11 cellular contexts compared by ENCODE assay signal in genomic region chr12:1575287-1575798, GRCh38. TPM values are rescaled to one million over a fixed set of nuclear protein-coding genes. Genes with fewer than 3 reads are reported as not detected.
DNase-seq lines count a peak whose midpoint lies in the region; TF ChIP-seq lines count a peak whose summit lies in the region.
"Had no signal": no experiment of that assay in that cellular context is flagged by ENCODE, and none has a peak within 500 bp of the region (broad histone marks: within the 10 kb centered on the region; RNA-seq: fewer than 3 reads in every experiment).

No MANE protein-coding gene starts in this region.

- no peak overlapping the region for H2AFZ ChIP-seq in osteoblast (ENCODE audit: low read length)

- peak overlapping the region; percentile 75 for H3K4me2 ChIP-seq in osteoblast (ENCODE audit: insufficient read depth, low read length)

- peaks cover 61% of the 10 kb centered on the region for H4K20me1 ChIP-seq in osteoblast (ENCODE audit: insufficient read depth, low read length)

- H3K4me3 ChIP-seq in SJCRH30: peak overlapping the region; percentile 21
- H3K4me3 ChIP-seq in fibroblast of mammary gland (ENCODE audit: control insufficient read depth, low read depth, low read length): no peak overlapping the region
- H3K4me3 ChIP-seq in osteoblast (ENCODE audit: insufficient read depth, low read length): peak overlapping the region; percentile 25
- H3K4me3 ChIP-seq in HAP-1: no peak overlapping the region
- H3K4me3 ChIP-seq: SJSA1 had no signal

- no peaks in the 10 kb centered on the region for H3K27me3 ChIP-seq in SJCRH30
- H3K27me3 ChIP-seq in osteoblast (ENCODE audit: insufficient read depth, low read length): no peaks in the 10 kb centered on the region
- H3K27me3 ChIP-seq in HAP-1 (ENCODE audit: low read depth): no peaks in the 10 kb centered on the region
- H3K27me3 ChIP-seq: SJSA1 had no signal

- no peak for TF ChIP-seq CTCF in C4-2B (conservative IDR thresholded peaks at IDR 0.05)
- no peak for TF ChIP-seq CTCF in fibroblast of mammary gland (conservative IDR thresholded peaks at IDR 0.05; ENCODE audit: control insufficient read depth, insufficient read depth, low read depth, low read length)
- no peak for TF ChIP-seq CTCF in osteoblast (IDR thresholded peaks at IDR 0.05; ENCODE audit: extremely low read depth, low read depth, low read length)

- DNase-seq in SJCRH30: peak; percentile 39 to 59
- peak; percentile 49 for DNase-seq in fibroblast of mammary gland (ENCODE audit: low read depth)
- DNase-seq in osteoblast (ENCODE audit: insufficient read length, low spot score, missing footprints): peak; percentile 70
- no peak for DNase-seq in HAP-1 (ENCODE audit: low spot score in 2 of 2)
- DNase-seq in GOT3 (lab: John Stamatoyannopoulos, UW): no peak
- no peak for DNase-seq in effector CD4-positive, alpha-beta T cell
- DNase-seq in 8988T: no peak
- DNase-seq: amygdala, NCI-H2171 had no signal

- H3K79me2 ChIP-seq in osteoblast (ENCODE audit: insufficient read depth, low read length): peaks cover 81% of the 10 kb centered on the region

- no peaks in the 10 kb centered on the region for H3K36me3 ChIP-seq in SJCRH30
- peaks cover 5% of the 10 kb centered on the region for H3K36me3 ChIP-seq in osteoblast (ENCODE audit: insufficient read depth, low read length)
- no peaks in the 10 kb centered on the region for H3K36me3 ChIP-seq in HAP-1 (replicated peaks)
- H3K36me3 ChIP-seq: SJSA1 had no signal

- H3K4me1 ChIP-seq in SJCRH30: no peaks in the 10 kb centered on the region
- peaks cover 66% of the 10 kb centered on the region for H3K4me1 ChIP-seq in osteoblast (ENCODE audit: insufficient read depth, low read length)
- H3K4me1 ChIP-seq in HAP-1: peaks cover 16% of the 10 kb centered on the region

- in situ Hi-C loops in HAP-1 (cut with MboI; ENCODE audit: low sequenced_read_pairs): loop anchor here (25.0 kb wide), 2 partner anchors 638 to 1013 kb away; partner anchors contain the start of gene RAD52

- peak overlapping the region; percentile 78 for H3K27ac ChIP-seq in C4-2B
- no peak overlapping the region for H3K27ac ChIP-seq in SJCRH30
- peak overlapping the region; percentile 78 for H3K27ac ChIP-seq in osteoblast (ENCODE audit: low read depth, low read length)
- H3K27ac ChIP-seq: SJSA1 had no signal

- H3K9me3 ChIP-seq in SJCRH30 (replicated peaks) (no peaks in the 10 kb centered on the region), osteoblast (ENCODE audit: low read depth, low read length) (no peaks in the 10 kb centered on the region), HAP-1 (no peaks in the 10 kb centered on the region)
- H3K9me3 ChIP-seq: SJSA1 had no signal

RNA-seq across cellular contexts. Expression of gene FBXL14, which starts 19.0 kb away (rescaled TPM):
- 15.0 and 16.3 TPM in 2 replicates for total RNA-seq in SJCRH30 (2014; rRNA removed; shearing (Covaris generic))
- 9.8 and 10.3 TPM in 2 replicates for total RNA-seq in osteoblast

RNA-seq across cellular contexts. Expression of gene WNT5B, which starts 53.7 kb away (rescaled TPM):
- total RNA-seq in SJCRH30 (2014; rRNA removed; shearing (Covaris generic)): 50.2 and 51.8 TPM in 2 replicates
- 59.0 and 71.0 TPM in 2 replicates for total RNA-seq in osteoblast

Comparison
In these comparisons a context has a peak if more than half of its experiments do, and no peak if none do; other contexts are left out.
1. DNase-seq: peak in SJCRH30 (2 of 2), fibroblast of mammary gland (single experiment) and osteoblast (single experiment); none in HAP-1 (0 of 2), GOT3 (single experiment), effector CD4-positive, alpha-beta T cell (single experiment) and 8988T (single experiment).
2. H3K4me3 ChIP-seq: peak in SJCRH30 (single experiment) and osteoblast (single experiment); none in fibroblast of mammary gland (single experiment) and HAP-1 (single experiment).